7 cellular contexts compared by ENCODE assay signal in the genomic region with DNA sequence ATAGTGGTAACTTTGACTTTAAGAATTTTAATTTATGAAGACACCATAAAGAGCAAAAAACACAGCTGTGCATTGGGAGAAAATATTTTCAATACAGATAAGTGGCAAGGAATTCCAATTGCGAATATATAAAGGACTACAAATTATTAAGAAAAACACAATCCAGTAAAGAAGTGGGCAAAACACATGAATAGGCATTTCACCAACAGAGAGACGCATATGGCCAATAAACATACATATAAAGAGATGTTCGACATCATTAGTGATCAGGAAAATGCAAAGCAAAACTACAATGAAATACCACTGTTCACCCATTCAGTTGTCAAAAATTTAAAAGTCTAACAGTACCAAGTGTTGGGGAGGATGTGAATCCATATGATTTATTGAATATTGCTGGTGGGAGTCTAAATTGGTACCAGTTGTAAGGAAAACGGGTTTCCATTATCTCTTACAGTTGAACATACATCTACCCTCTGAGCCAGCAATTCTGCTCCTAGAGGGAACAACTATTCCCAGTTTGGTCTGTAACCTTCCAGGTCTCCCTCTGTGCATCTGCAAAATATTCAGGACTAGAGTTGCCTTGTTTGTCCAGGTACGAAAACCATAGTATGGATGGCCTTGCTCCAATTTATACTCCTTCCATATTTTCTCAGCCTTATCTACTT. TPM values are rescaled to one million over a fixed set of nuclear protein-coding genes. Genes with fewer than 3 reads are reported as not detected.
"Had no signal": no experiment of that assay in that cellular context is flagged by ENCODE, and none has a peak within 500 bp of the region (broad histone marks: within the 10 kb centered on the region; RNA-seq: fewer than 3 reads in every experiment).

No MANE protein-coding gene starts in this region.

- ATAC-seq: GM12878 had no signal

- DNase-seq: GDM1, GF-D8 had no signal

- FAIRE-seq: G401.6, GM12878, GM12891, GM19239 had no signal

- H3K4me3 ChIP-seq: GM12878 had no signal

RNA-seq across cellular contexts. Expression of a gene that starts 27.5 kb away (rescaled TPM):
- total RNA-seq: G401, GM12878 had no signal
- polyA plus RNA-seq: GM12878 had no signal

RNA-seq across cellular contexts. Expression of a gene that starts 56.1 kb away (rescaled TPM):
- total RNA-seq: G401 had no signal
